8 cellular contexts compared by ENCODE assay signal in genomic region chr10:59240581-59241183, GRCh38.
DNase-seq lines count a peak whose midpoint lies in the region; ATAC-seq and TF ChIP-seq lines count a peak whose summit lies in the region.

No MANE protein-coding gene starts in this region.

- H3K27ac Mint-ChIP-seq in neural crest cell (ENCODE audit: unreplicated experiment) = no peak overlapping the region
- no peak overlapping the region for H3K27ac Mint-ChIP-seq in stimulated activated effector memory CD8-positive, alpha-beta T cell treated with anti-CD3 and anti-CD28 coated beads, Interleukin-12 subunit alpha, Interleukin-12 subunit beta, amount 100 ng/mL, for 72 hours

- H3K36me3 Mint-ChIP-seq in neural crest cell (ENCODE audit: low read depth) = peaks cover 15% of the 10 kb centered on the region
- H3K36me3 Mint-ChIP-seq in stimulated activated effector memory CD8-positive, alpha-beta T cell treated with anti-CD3 and anti-CD28 coated beads, Interleukin-12 subunit alpha, Interleukin-12 subunit beta, amount 100 ng/mL, for 72 hours = no peaks in the 10 kb centered on the region

- ATAC-seq in stimulated activated effector memory CD8-positive, alpha-beta T cell treated with anti-CD3 and anti-CD28 coated beads, Interleukin-12 subunit alpha, Interleukin-12 subunit beta, amount 100 ng/mL, for 72 hours = no peak
- no peak for ATAC-seq in GM19455 (IDR thresholded peaks at IDR 0.05; ENCODE audit: unreplicated experiment)
- ATAC-seq in stimulated activated naive CD8-positive, alpha-beta T cell treated with anti-CD3 and anti-CD28 coated beads, Interleukin-15, Interleukin-2, amounts not matched to agents 100 U/mL and 50 U/mL, for 24 hours = no peak

- DNase-seq in ACHN (peak; percentile 53), GM12865 (ENCODE audit: low read depth) (peak; percentile 44), NCI-H748 (lab: John Stamatoyannopoulos, UW; ENCODE audit: unreplicated experiment) (peak; percentile 37), dermis blood vessel endothelial cell (peak; percentile 66), neural crest cell (ENCODE audit: low read depth, low spot score) (peak; percentile 45)
- no peak for DNase-seq in stimulated activated effector memory CD8-positive, alpha-beta T cell treated with anti-CD3 and anti-CD28 coated beads, Interleukin-12 subunit alpha, Interleukin-12 subunit beta, amount 100 ng/mL, for 72 hours (ENCODE audit: low spot score in 2 of 2)
- DNase-seq in stimulated activated naive CD8-positive, alpha-beta T cell treated with anti-CD3 and anti-CD28 coated beads, Interleukin-15, Interleukin-2, amounts not matched to agents 100 U/mL and 50 U/mL, for 24 hours = no peak

- no peak overlapping the region for H3K4me3 ChIP-seq in GM12865 (ENCODE audit: low read depth, low read length)

- H3K9me3 Mint-ChIP-seq in neural crest cell = peaks cover 2% of the 10 kb centered on the region
- no peaks in the 10 kb centered on the region for H3K9me3 Mint-ChIP-seq in stimulated activated effector memory CD8-positive, alpha-beta T cell treated with anti-CD3 and anti-CD28 coated beads, Interleukin-12 subunit alpha, Interleukin-12 subunit beta, amount 100 ng/mL, for 72 hours

- TF ChIP-seq CTCF in GM12865 (IDR thresholded peaks at IDR 0.05; ENCODE audit: insufficient read depth, low read depth, low read length, missing control alignments) (peak; percentile 34), neural crest cell (conservative IDR thresholded peaks at IDR 0.05) (peak; percentile 88)

- H3K4me3 Mint-ChIP-seq in neural crest cell = no peak overlapping the region
- H3K4me3 Mint-ChIP-seq in stimulated activated effector memory CD8-positive, alpha-beta T cell treated with anti-CD3 and anti-CD28 coated beads, Interleukin-12 subunit alpha, Interleukin-12 subunit beta, amount 100 ng/mL, for 72 hours = no peak overlapping the region

- no peaks in the 10 kb centered on the region for H3K27me3 Mint-ChIP-seq in neural crest cell (ENCODE audit: low read depth)

- in situ Hi-C loops in ACHN (cut with HindIII; ENCODE audit: low pct_ligation_motif_present, low pct_unique_long_range_greater_than_20kb, low sequenced_read_pairs) = no loop called here

- peaks cover 7% of the 10 kb centered on the region for H3K4me1 Mint-ChIP-seq in neural crest cell
- no peaks in the 10 kb centered on the region for H3K4me1 Mint-ChIP-seq in stimulated activated effector memory CD8-positive, alpha-beta T cell treated with anti-CD3 and anti-CD28 coated beads, Interleukin-12 subunit alpha, Interleukin-12 subunit beta, amount 100 ng/mL, for 72 hours

Comparison
In these comparisons a context has a peak if more than half of its experiments do, and no peak if none do; other contexts are left out.
1. DNase-seq: peak in ACHN (single experiment), GM12865 (single experiment), NCI-H748 (single experiment), dermis blood vessel endothelial cell (single experiment) and neural crest cell (single experiment); none in stimulated activated effector memory CD8-positive, alpha-beta T cell treated with anti-CD3 and anti-CD28 coated beads, Interleukin-12 subunit alpha, Interleukin-12 subunit beta, amount 100 ng/mL, for 72 hours (0 of 2) and stimulated activated naive CD8-positive, alpha-beta T cell treated with anti-CD3 and anti-CD28 coated beads, Interleukin-15, Interleukin-2, amounts not matched to agents 100 U/mL and 50 U/mL, for 24 hours (single experiment).